In the genomic region with DNA sequence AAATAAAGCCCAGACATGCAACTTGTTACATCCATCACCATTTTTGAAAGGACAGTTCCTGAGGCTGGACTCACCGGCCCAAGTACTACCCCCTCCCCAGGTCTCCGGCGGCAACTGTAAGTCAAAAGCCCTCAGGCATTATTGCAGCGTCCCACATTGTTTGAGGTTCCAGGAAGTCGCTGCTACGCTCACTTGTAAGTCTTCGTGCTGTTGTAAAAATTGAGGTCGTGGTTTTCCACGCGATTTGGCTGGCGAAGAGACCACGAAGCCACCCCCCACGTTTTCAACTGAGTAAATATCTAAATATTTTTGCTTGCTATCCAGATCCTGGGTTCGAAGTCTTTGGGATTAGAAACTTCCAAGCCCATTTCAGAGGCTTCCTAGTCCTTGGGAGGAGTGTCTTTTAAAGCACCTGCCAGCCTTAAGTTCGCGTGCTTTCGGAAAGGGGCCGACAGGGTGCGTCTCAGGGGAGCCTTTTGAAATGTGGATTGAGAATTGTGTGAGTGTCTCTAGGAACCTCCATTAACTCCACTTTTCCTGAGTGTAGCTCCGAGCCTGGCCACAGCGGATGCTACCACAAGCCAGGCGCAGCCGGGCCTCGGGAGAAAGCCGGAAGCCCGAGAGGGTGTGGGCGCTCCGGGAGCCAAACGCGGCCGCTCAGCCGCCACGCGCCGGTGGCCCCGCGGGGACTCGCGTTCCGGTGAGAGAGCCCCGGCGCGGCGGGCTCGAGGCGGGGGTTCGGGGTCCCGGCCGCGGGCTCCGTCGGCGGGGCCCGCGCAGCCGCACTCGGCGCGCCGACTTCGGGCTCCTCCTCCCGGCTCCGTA, we compare ENCODE assay signal across 8 cellular contexts. TPM values are rescaled to one million over a fixed set of nuclear protein-coding genes. Genes with fewer than 3 reads are reported as not detected.
DNase-seq lines count a peak whose midpoint lies in the region; ATAC-seq and TF ChIP-seq lines count a peak whose summit lies in the region.

A gene with protein sequence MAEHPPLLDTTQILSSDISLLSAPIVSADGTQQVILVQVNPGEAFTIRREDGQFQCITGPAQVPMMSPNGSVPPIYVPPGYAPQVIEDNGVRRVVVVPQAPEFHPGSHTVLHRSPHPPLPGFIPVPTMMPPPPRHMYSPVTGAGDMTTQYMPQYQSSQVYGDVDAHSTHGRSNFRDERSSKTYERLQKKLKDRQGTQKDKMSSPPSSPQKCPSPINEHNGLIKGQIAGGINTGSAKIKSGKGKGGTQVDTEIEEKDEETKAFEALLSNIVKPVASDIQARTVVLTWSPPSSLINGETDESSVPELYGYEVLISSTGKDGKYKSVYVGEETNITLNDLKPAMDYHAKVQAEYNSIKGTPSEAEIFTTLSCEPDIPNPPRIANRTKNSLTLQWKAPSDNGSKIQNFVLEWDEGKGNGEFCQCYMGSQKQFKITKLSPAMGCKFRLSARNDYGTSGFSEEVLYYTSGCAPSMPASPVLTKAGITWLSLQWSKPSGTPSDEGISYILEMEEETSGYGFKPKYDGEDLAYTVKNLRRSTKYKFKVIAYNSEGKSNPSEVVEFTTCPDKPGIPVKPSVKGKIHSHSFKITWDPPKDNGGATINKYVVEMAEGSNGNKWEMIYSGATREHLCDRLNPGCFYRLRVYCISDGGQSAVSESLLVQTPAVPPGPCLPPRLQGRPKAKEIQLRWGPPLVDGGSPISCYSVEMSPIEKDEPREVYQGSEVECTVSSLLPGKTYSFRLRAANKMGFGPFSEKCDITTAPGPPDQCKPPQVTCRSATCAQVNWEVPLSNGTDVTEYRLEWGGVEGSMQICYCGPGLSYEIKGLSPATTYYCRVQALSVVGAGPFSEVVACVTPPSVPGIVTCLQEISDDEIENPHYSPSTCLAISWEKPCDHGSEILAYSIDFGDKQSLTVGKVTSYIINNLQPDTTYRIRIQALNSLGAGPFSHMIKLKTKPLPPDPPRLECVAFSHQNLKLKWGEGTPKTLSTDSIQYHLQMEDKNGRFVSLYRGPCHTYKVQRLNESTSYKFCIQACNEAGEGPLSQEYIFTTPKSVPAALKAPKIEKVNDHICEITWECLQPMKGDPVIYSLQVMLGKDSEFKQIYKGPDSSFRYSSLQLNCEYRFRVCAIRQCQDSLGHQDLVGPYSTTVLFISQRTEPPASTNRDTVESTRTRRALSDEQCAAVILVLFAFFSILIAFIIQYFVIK (plus strand): TSS at position 812 of the 825 bp plus-strand sequence. CDS start 30,279 bp downstream, outside the sequence.

- peaks cover 16% of the 10 kb centered on the region for H3K4me1 ChIP-seq in iPS-15b (ENCODE audit: control insufficient read depth, insufficient read depth, low read length)
- H3K4me1 ChIP-seq in gastrocnemius medialis: peaks cover 18 to 28% of the 10 kb centered on the region in 2 donors

- peak within 1 kb of the TSS; percentile 83 for H3K4me3 ChIP-seq in brain microvascular endothelial cell (ENCODE audit: low read depth, low read length)
- peak within 1 kb of the TSS; percentile 83 for H3K4me3 ChIP-seq in iPS-15b (ENCODE audit: low read depth, low read length)
- H3K4me3 ChIP-seq in gastrocnemius medialis: peak within 1 kb of the TSS; percentile 88 to 96 (median 92)

- intact Hi-C loops in gastrocnemius medialis (cut with DNase I; ENCODE audit: low total_unique reads): loop anchor here (5.0 to 10.0 kb wide), 3 partner anchors 119 to 272 kb away; a partner anchor contains a TSS

- peak within 1 kb of the TSS; percentile 71 for H3K9ac ChIP-seq in iPS-15b (ENCODE audit: low read depth, low read length)

- in situ Hi-C loops in brain microvascular endothelial cell (cut with HindIII; ENCODE audit: low pct_ligation_motif_present, low sequenced_read_pairs): no loop called here
- in situ Hi-C loops in gastrocnemius medialis (cut with MboI; ENCODE audit: low sequenced_read_pairs in 4 of 4): loop anchor here in 1 of 4 donors (10.0 kb wide), 1 partner anchor 129 kb away; no protein-coding TSS in a partner anchor

- TF ChIP-seq POLR2A in gastrocnemius medialis (IDR thresholded peaks at IDR 0.05): peak in 1 of 2 donors; percentile 53

- H3K27me3 ChIP-seq in brain microvascular endothelial cell (replicated peaks) (no peaks in the 10 kb centered on the region), iPS-15b (ENCODE audit: control insufficient read depth, insufficient read depth, low read length) (no peaks in the 10 kb centered on the region), gastrocnemius medialis (no peaks in the 10 kb centered on the region)

- H3K27ac ChIP-seq in brain microvascular endothelial cell (peak within 1 kb of the TSS; percentile 86), gastrocnemius medialis (peak within 1 kb of the TSS; percentile 98 to 99 (median 98))

- peak; percentile 26 for TF ChIP-seq CTCF in brain microvascular endothelial cell (IDR thresholded peaks at IDR 0.05; ENCODE audit: low read depth, low read length, missing control alignments)
- peak in 3 of 5 experiments; percentile 10 to 16 (median 13) for TF ChIP-seq CTCF in gastrocnemius medialis (IDR thresholded peaks at IDR 0.05 in 4 of 5, conservative IDR thresholded peaks at IDR 0.05 in 1 of 5)

- ATAC-seq in GM21381 (IDR thresholded peaks at IDR 0.05; ENCODE audit: unreplicated experiment): peak; percentile 12
- peak; percentile 83 to 86 for ATAC-seq in gastrocnemius medialis
- ATAC-seq in HG02840 (IDR thresholded peaks at IDR 0.05; ENCODE audit: low FRiP score, unreplicated experiment): no peak

- H3K36me3 ChIP-seq in brain microvascular endothelial cell (replicated peaks): no peaks in the 10 kb centered on the region
- no peaks in the 10 kb centered on the region for H3K36me3 ChIP-seq in iPS-15b (ENCODE audit: control insufficient read depth, insufficient read depth, low read length)
- no peaks in the 10 kb centered on the region for H3K36me3 ChIP-seq in gastrocnemius medialis

- peak; percentile 68 for DNase-seq in DMS79 treated with DMSO at 0.1 percent for 48 hours (lab: John Stamatoyannopoulos, UW)
- DNase-seq in KG1 (lab: John Stamatoyannopoulos, UW): peak; percentile 58
- peak; percentile 38 for DNase-seq in T follicular helper cell (ENCODE audit: low read depth)
- DNase-seq in brain microvascular endothelial cell: peak; percentile 48
- DNase-seq in gastrocnemius medialis: peak in 1 of 2 donors; percentile 44

- peaks cover 5% of the 10 kb centered on the region for H3K9me3 ChIP-seq in iPS-15b (ENCODE audit: control insufficient read depth, insufficient read depth, low read length)
- no peaks in the 10 kb centered on the region for H3K9me3 ChIP-seq in gastrocnemius medialis

RNA-seq across cellular contexts. Expression of the gene that starts here (rescaled TPM):
- 10 to 100 TPM in 2 of 4 donors, 1 to 10 TPM in 2; 9.6 to 18.3 (median 10.4) TPM for total RNA-seq in gastrocnemius medialis
